Comparison of ENCODE assay signal across 8 cellular contexts in genomic region chr10:61904711-61905445, GRCh38. TPM values are rescaled to one million over a fixed set of nuclear protein-coding genes. Genes with fewer than 3 reads are reported as not detected.
A peak's percentile ranks its signal among the peaks of the same experiment; 100 is the strongest.
DNase-seq lines count a peak whose midpoint lies in the region; ATAC-seq, FAIRE-seq and TF ChIP-seq lines count a peak whose summit lies in the region.

No MANE protein-coding gene starts in this region.

- FAIRE-seq in urothelium cell line (lab: Jason Lieb, UNC) = no peak

- ATAC-seq in GM21737 (IDR thresholded peaks at IDR 0.05; ENCODE audit: unreplicated experiment) (peak; percentile 41), WTC11 (peak; percentile 45)

- H3K4me3 Mint-ChIP-seq in WTC11 = peak overlapping the region; percentile 93

- H3K27me3 ChIP-seq in KMS-11 (ENCODE audit: insufficient read depth, low read depth) = no peaks in the 10 kb centered on the region

- peaks cover 16% of the 10 kb centered on the region for H3K4me1 ChIP-seq in KMS-11 (ENCODE audit: low read depth, poor library complexity, severe bottlenecking)

- H3K9me3 Mint-ChIP-seq in WTC11 = no peaks in the 10 kb centered on the region

- no peaks in the 10 kb centered on the region for H3K79me2 ChIP-seq in KMS-11 (ENCODE audit: insufficient read depth, low read depth)

- H4K20me1 ChIP-seq in KMS-11 (ENCODE audit: insufficient read depth) = no peaks in the 10 kb centered on the region

- H3K4me1 Mint-ChIP-seq in WTC11 = peaks cover 14% of the 10 kb centered on the region

- peak overlapping the region; percentile 40; the same call in 1 of the 2 replicates for H3K4me2 ChIP-seq in KMS-11

- H3K36me3 ChIP-seq in KMS-11 (ENCODE audit: insufficient read depth) = no peaks in the 10 kb centered on the region

- POLR2A ChIA-PET in WTC11 (lab: Charles Lee) = no interaction called here

- H2AFZ ChIP-seq in KMS-11 (ENCODE audit: low read depth) = no peak overlapping the region

- H3K4me3 ChIP-seq in KMS-11 (IDR thresholded peaks at IDR 0.05; ENCODE audit: insufficient read depth, low read depth, low read length) = no peak overlapping the region

- peaks cover 18% of the 10 kb centered on the region for H3K27me3 Mint-ChIP-seq in WTC11 (ENCODE audit: low read depth)

- TF ChIP-seq CTCF in KMS-11 (conservative IDR thresholded peaks at IDR 0.05; ENCODE audit: low read depth, low read length) (no peak), WTC11 (IDR thresholded peaks at IDR 0.05) (no peak)

- H3K27ac Mint-ChIP-seq in WTC11 = no peak overlapping the region

- H3K36me3 Mint-ChIP-seq in WTC11 = no peaks in the 10 kb centered on the region

- CTCF ChIA-PET in WTC11 (lab: Charles Lee) = interaction anchor here (1.4 to 2.5 kb wide), 3 partner anchors 8 to 306 kb away, joined by 3 to 10 read pairs (median 6); no protein-coding TSS in a partner anchor

- DNase-seq in NCI-H748 (lab: John Stamatoyannopoulos, UW; ENCODE audit: unreplicated experiment) (peak; percentile 46), NCI-H748 treated with DMSO at 0.1 percent for 48 hours (lab: John Stamatoyannopoulos, UW) (no peak), WTC11 (ENCODE audit: low spot score) (no peak), myocyte (ENCODE audit: low read depth) (peak; percentile 66), urothelium cell line (ENCODE audit: low spot score) (peak; percentile 71)
- DNase-seq in effector CD4-positive, alpha-beta T cell = peak; percentile 29

- no peak overlapping the region for H3K9ac ChIP-seq in KMS-11

- H3K27ac ChIP-seq in KMS-11 = no peak overlapping the region

TF ChIP-seq in WTC11, 78 proteins besides CTCF, POLR2A, EP300 and RAD21:
- TF ChIP-seq FOXK1 (CRISPR knock-in tag; IDR thresholded peaks at IDR 0.05) (no peak), FOXJ3 (CRISPR knock-in tag; IDR thresholded peaks at IDR 0.05; ENCODE audit: borderline replicate concordance) (no peak), ZNF671 (CRISPR knock-in tag; IDR thresholded peaks at IDR 0.05) (no peak), USF1 (CRISPR knock-in tag; IDR thresholded peaks at IDR 0.05) (no peak)
- TF ChIP-seq, protein P1, sequence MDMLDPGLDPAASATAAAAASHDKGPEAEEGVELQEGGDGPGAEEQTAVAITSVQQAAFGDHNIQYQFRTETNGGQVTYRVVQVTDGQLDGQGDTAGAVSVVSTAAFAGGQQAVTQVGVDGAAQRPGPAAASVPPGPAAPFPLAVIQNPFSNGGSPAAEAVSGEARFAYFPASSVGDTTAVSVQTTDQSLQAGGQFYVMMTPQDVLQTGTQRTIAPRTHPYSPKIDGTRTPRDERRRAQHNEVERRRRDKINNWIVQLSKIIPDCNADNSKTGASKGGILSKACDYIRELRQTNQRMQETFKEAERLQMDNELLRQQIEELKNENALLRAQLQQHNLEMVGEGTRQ (CRISPR knock-in tag; IDR thresholded peaks at IDR 0.05) = no peak

RNA-seq across cellular contexts. Expression of gene ARID5B, which starts 3.4 kb away (rescaled TPM):
- 0.85 to 2.3 TPM (median 1.2 TPM) in 3 replicates for total RNA-seq in WTC11 (2021)
- 15.8 and 15.9 TPM in 2 replicates for total RNA-seq in myocyte
- polyA plus RNA-seq in myocyte (2012) = 11.0 TPM

Comparison
In these comparisons a context has a peak if more than half of its experiments do, and no peak if none do; other contexts are left out.
1. DNase-seq: peak in NCI-H748 (single experiment), effector CD4-positive, alpha-beta T cell (single experiment), myocyte (single experiment) and urothelium cell line (single experiment); none in NCI-H748 treated with DMSO at 0.1 percent for 48 hours (single experiment) and WTC11 (single experiment).